ENCODE assay signal across 2 cellular contexts in genomic region chr1:53899708-53900107, GRCh38.
TF ChIP-seq lines count a peak whose summit lies in the region.

No MANE protein-coding gene starts in this region.

TF ChIP-seq in A549, 52 proteins besides CTCF, POLR2A, EP300 and RAD21:
- TF ChIP-seq MAZ (IDR thresholded peaks at IDR 0.05; ENCODE audit: borderline replicate concordance, low read depth, low read length) = no peak
- TF ChIP-seq BCL3 (IDR thresholded peaks at IDR 0.05) = no peak
- no peak for TF ChIP-seq KDM5A (IDR thresholded peaks at IDR 0.05)
- TF ChIP-seq RARB (CRISPR knock-in tag; IDR thresholded peaks at IDR 0.05) = no peak
- TF ChIP-seq GATA3 (IDR thresholded peaks at IDR 0.05; ENCODE audit: borderline replicate concordance) = no peak
- TF ChIP-seq NFE2L2 (conservative IDR thresholded peaks at IDR 0.05; ENCODE audit: low read length) = no peak
- no peak for TF ChIP-seq EHMT2 (IDR thresholded peaks at IDR 0.05; ENCODE audit: low read depth)
- no peak for TF ChIP-seq EHF (CRISPR knock-in tag; IDR thresholded peaks at IDR 0.05)
- TF ChIP-seq RFX5 (IDR thresholded peaks at IDR 0.05) = no peak
- TF ChIP-seq HEYL (CRISPR knock-in tag; IDR thresholded peaks at IDR 0.05) = no peak
- TF ChIP-seq SMC3 (IDR thresholded peaks at IDR 0.05) = no peak
- no peak for TF ChIP-seq RNF2 (IDR thresholded peaks at IDR 0.05; ENCODE audit: borderline replicate concordance, low read depth)
- TF ChIP-seq CEBPB (IDR thresholded peaks at IDR 0.05) = no peak
- TF ChIP-seq MAFK (IDR thresholded peaks at IDR 0.05; ENCODE audit: partially characterized antibody) = no peak
- no peak for TF ChIP-seq NR3C1 (IDR thresholded peaks at IDR 0.05)
- no peak for TF ChIP-seq HDAC2 (IDR thresholded peaks at IDR 0.05)
- TF ChIP-seq PBX3 (IDR thresholded peaks at IDR 0.05) = no peak
- TF ChIP-seq ZSCAN20 (CRISPR knock-in tag; IDR thresholded peaks at IDR 0.05) = no peak

TF ChIP-seq in liver, 16 proteins besides CTCF, POLR2A, EP300 and RAD21:
- TF ChIP-seq YY1 (IDR thresholded peaks at IDR 0.05) (no peak), TAF1 (conservative IDR thresholded peaks at IDR 0.05) (no peak), FOXA2 (IDR thresholded peaks at IDR 0.05) (no peak), JUND (IDR thresholded peaks at IDR 0.05) (peak in 1 of 2 donors; percentile 5), RXRA (IDR thresholded peaks at IDR 0.05) (peak; percentile 38 to 74)
